Comparison of ENCODE assay signal across 14 cellular contexts in the genomic region with DNA sequence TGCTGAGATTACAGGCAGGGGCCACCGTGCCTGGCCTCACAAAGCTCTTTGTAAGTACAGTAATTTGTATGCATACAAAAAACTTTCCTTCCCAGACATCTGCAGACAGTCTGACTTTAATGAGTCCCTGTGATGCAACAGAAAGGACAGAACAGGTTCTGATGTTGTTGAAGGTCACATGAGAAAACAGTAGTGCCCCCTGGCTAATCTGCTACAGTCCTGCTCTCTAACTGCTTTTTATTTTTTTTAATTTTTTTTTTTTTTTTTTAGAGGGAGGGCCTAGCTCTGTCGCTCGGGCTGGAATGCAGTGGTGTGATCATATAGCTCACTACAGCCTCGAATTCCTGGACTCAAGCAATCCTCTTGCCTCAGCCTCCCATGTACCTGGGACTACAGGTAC. TPM values are rescaled to one million over a fixed set of nuclear protein-coding genes. Genes with fewer than 3 reads are reported as not detected.
DNase-seq lines count a peak whose midpoint lies in the region; ATAC-seq, FAIRE-seq and TF ChIP-seq lines count a peak whose summit lies in the region.
"Had no signal": no experiment of that assay in that cellular context is flagged by ENCODE, and none has a peak within 500 bp of the region (broad histone marks: within the 10 kb centered on the region; RNA-seq: fewer than 3 reads in every experiment).

No MANE protein-coding gene starts in this region.

- CTCF ChIA-PET in CD8-positive, alpha-beta memory T cell (lab: Charles Lee) = interaction anchor here (2.2 kb wide), 1 partner anchor 24 kb away, joined by 15 read pairs; no protein-coding TSS in a partner anchor

- 0 out of 2 replicates have a peak, but pooled peaks cover 6% of the 10 kb centered on the region for H3F3A ChIP-seq in GM23338 (replicated peaks; ENCODE audit: low read depth)

- peaks cover 26% of the 10 kb centered on the region; the same call in 1 of the 2 replicates for H3K36me3 ChIP-seq in GM23338 (ENCODE audit: insufficient read depth)
- H3K36me3 ChIP-seq in CD8-positive, alpha-beta memory T cell (ENCODE audit: insufficient read depth, low read length) = peaks cover 28% of the 10 kb centered on the region

- no peaks in the 10 kb centered on the region for H3K4me1 ChIP-seq in GM23338 (ENCODE audit: insufficient read depth)
- no peaks in the 10 kb centered on the region for H3K4me1 ChIP-seq in CD8-positive, alpha-beta memory T cell (ENCODE audit: insufficient read depth, low read length)

- FAIRE-seq in GM19239 (lab: Jason Lieb, UNC) = no peak
- FAIRE-seq: TTC549 had no signal

- H3K36me3 Mint-ChIP-seq in GM23338 (ENCODE audit: low read depth) = peaks cover 49% of the 10 kb centered on the region
- H3K36me3 Mint-ChIP-seq in CD8-positive, alpha-beta memory T cell = peaks cover 4 to 81% (median 17%) of the 10 kb centered on the region in 3 donors

- no peak for ATAC-seq in GM23338
- ATAC-seq in GM21526 (IDR thresholded peaks at IDR 0.05; ENCODE audit: low FRiP score, unreplicated experiment) = no peak
- ATAC-seq: stimulated activated naive CD8-positive, alpha-beta T cell treated with anti-CD3 and anti-CD28 coated beads, Interleukin-15, amount 100 ng/mL, for 72 hours had no signal

- no peaks in the 10 kb centered on the region for H3K4me1 Mint-ChIP-seq in GM23338
- H3K4me1 Mint-ChIP-seq in CD8-positive, alpha-beta memory T cell = peaks cover 0 to 3% (median 0%) of the 10 kb centered on the region in 3 donors
- H3K4me1 Mint-ChIP-seq: CD14-positive monocyte; stimulated activated naive CD8-positive, alpha-beta T cell treated with anti-CD3 and anti-CD28 coated beads, Interleukin-15, amount 100 ng/mL, for 72 hours had no signal

- no peaks in the 10 kb centered on the region for H3K9me3 Mint-ChIP-seq in GM23338
- no peaks in the 10 kb centered on the region for H3K9me3 Mint-ChIP-seq in CD8-positive, alpha-beta memory T cell
- H3K9me3 Mint-ChIP-seq: CD14-positive monocyte; stimulated activated naive CD8-positive, alpha-beta T cell treated with anti-CD3 and anti-CD28 coated beads, Interleukin-15, amount 100 ng/mL, for 72 hours had no signal

- H3K4me2 ChIP-seq in GM23338 = no peak overlapping the region

- H3K9me2 ChIP-seq in GM23338 (ENCODE audit: insufficient read depth) = no peaks in the 10 kb centered on the region

- H3K9me3 ChIP-seq in CD8-positive, alpha-beta memory T cell (ENCODE audit: low read length) = no peaks in the 10 kb centered on the region

- no peak overlapping the region for H3K27ac Mint-ChIP-seq in GM23338
- peak overlapping the region in 1 of 8 donors; percentile 65 for H3K27ac Mint-ChIP-seq in CD8-positive, alpha-beta memory T cell
- H3K27ac Mint-ChIP-seq: CD14-positive monocyte; stimulated activated naive CD8-positive, alpha-beta T cell treated with anti-CD3 and anti-CD28 coated beads, Interleukin-15, amount 100 ng/mL, for 72 hours had no signal

- no peaks in the 10 kb centered on the region for H3K79me2 ChIP-seq in GM23338 (replicated peaks; ENCODE audit: insufficient read depth)

- no peak overlapping the region for H3K27ac ChIP-seq in GM23338 (ENCODE audit: low read depth)
- no peak overlapping the region for H3K27ac ChIP-seq in CD8-positive, alpha-beta memory T cell (ENCODE audit: low read depth, low read length)
- H3K27ac ChIP-seq: brain microvascular endothelial cell had no signal

- peaks cover 3% of the 10 kb centered on the region for H3K27me3 Mint-ChIP-seq in GM23338 (ENCODE audit: insufficient read depth, low read depth, poor library complexity)
- H3K27me3 Mint-ChIP-seq in CD8-positive, alpha-beta memory T cell = no peaks in the 10 kb centered on the region
- H3K27me3 Mint-ChIP-seq: stimulated activated naive CD8-positive, alpha-beta T cell treated with anti-CD3 and anti-CD28 coated beads, Interleukin-15, amount 100 ng/mL, for 72 hours had no signal

- H3K4me3 ChIP-seq in GM23338 = no peak overlapping the region
- no peak overlapping the region for H3K4me3 ChIP-seq in fibroblast of pulmonary artery (replicated peaks; ENCODE audit: low read depth, low read length)
- H3K4me3 ChIP-seq in CD8-positive, alpha-beta memory T cell (ENCODE audit: low read length) = no peak overlapping the region

- H3K27me3 ChIP-seq in GM23338 (ENCODE audit: insufficient read depth) = no peaks in the 10 kb centered on the region
- H3K27me3 ChIP-seq in CD8-positive, alpha-beta memory T cell (ENCODE audit: insufficient read depth, low read length, poor library complexity, severe bottlenecking) = no peaks in the 10 kb centered on the region
- H3K27me3 ChIP-seq: brain microvascular endothelial cell had no signal

- DNase-seq in ACHN (peak; percentile 13), GM23338 (ENCODE audit: low spot score) (peak; percentile 45), RPMI7951 (ENCODE audit: low read depth) (peak; percentile 10), fibroblast of pulmonary artery (ENCODE audit: low read depth) (peak; percentile 25), GM19239 (ENCODE audit: insufficient read length, low spot score) (no peak), NK-92 (lab: John Stamatoyannopoulos, UW; ENCODE audit: unreplicated experiment) (no peak)
- DNase-seq in CD8-positive, alpha-beta memory T cell = no peak
- DNase-seq: activated CD8-positive, alpha-beta memory T cell treated with anti-CD3 and anti-CD28 coated beads for 24 hours; brain microvascular endothelial cell; NCI-H1436 treated with DMSO at 0.1 percent for 48 hours; stimulated activated naive CD8-positive, alpha-beta T cell treated with anti-CD3 and anti-CD28 coated beads, Interleukin-15, amount 100 ng/mL, for 72 hours had no signal

- no peak overlapping the region for H2AFZ ChIP-seq in GM23338

- TF ChIP-seq CTCF in GM23338 (conservative IDR thresholded peaks at IDR 0.05; ENCODE audit: low read depth in 2 of 2) (peak; percentile 20 to 36; a peak in 3 of 4 replicates), fibroblast of pulmonary artery (IDR thresholded peaks at IDR 0.05; ENCODE audit: low read length, missing control alignments) (peak; percentile 7)

- no peaks in the 10 kb centered on the region; the same call in 1 of the 2 replicates for H4K20me1 ChIP-seq in GM23338 (replicated peaks; ENCODE audit: insufficient read depth)

- no peak overlapping the region for H3K4me3 Mint-ChIP-seq in GM23338
- H3K4me3 Mint-ChIP-seq in CD8-positive, alpha-beta memory T cell = no peak overlapping the region
- H3K4me3 Mint-ChIP-seq: CD14-positive monocyte; stimulated activated naive CD8-positive, alpha-beta T cell treated with anti-CD3 and anti-CD28 coated beads, Interleukin-15, amount 100 ng/mL, for 72 hours had no signal

- in situ Hi-C loops in ACHN (cut with HindIII; ENCODE audit: low pct_ligation_motif_present, low pct_unique_long_range_greater_than_20kb, low sequenced_read_pairs) = no loop called here

- POLR2A ChIA-PET in CD8-positive, alpha-beta memory T cell (lab: Charles Lee) = no interaction called here

TF ChIP-seq in GM23338, 12 proteins besides CTCF, POLR2A, EP300 and RAD21:
- TF ChIP-seq ZNF331 (CRISPR knock-in tag; IDR thresholded peaks at IDR 0.05; ENCODE audit: low read depth) = no peak
- no peak for TF ChIP-seq EZH2 (IDR thresholded peaks at IDR 0.05; ENCODE audit: low read depth, unreplicated experiment)
- TF ChIP-seq STAT1 (IDR thresholded peaks at IDR 0.05; ENCODE audit: unreplicated experiment) = no peak
- no peak for TF ChIP-seq ZNF114 (CRISPR knock-in tag; IDR thresholded peaks at IDR 0.05)
- TF ChIP-seq, protein P1, sequence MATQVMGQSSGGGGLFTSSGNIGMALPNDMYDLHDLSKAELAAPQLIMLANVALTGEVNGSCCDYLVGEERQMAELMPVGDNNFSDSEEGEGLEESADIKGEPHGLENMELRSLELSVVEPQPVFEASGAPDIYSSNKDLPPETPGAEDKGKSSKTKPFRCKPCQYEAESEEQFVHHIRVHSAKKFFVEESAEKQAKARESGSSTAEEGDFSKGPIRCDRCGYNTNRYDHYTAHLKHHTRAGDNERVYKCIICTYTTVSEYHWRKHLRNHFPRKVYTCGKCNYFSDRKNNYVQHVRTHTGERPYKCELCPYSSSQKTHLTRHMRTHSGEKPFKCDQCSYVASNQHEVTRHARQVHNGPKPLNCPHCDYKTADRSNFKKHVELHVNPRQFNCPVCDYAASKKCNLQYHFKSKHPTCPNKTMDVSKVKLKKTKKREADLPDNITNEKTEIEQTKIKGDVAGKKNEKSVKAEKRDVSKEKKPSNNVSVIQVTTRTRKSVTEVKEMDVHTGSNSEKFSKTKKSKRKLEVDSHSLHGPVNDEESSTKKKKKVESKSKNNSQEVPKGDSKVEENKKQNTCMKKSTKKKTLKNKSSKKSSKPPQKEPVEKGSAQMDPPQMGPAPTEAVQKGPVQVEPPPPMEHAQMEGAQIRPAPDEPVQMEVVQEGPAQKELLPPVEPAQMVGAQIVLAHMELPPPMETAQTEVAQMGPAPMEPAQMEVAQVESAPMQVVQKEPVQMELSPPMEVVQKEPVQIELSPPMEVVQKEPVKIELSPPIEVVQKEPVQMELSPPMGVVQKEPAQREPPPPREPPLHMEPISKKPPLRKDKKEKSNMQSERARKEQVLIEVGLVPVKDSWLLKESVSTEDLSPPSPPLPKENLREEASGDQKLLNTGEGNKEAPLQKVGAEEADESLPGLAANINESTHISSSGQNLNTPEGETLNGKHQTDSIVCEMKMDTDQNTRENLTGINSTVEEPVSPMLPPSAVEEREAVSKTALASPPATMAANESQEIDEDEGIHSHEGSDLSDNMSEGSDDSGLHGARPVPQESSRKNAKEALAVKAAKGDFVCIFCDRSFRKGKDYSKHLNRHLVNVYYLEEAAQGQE (IDR thresholded peaks at IDR 0.05; ENCODE audit: unreplicated experiment) = no peak
- no peak for TF ChIP-seq NANOG (IDR thresholded peaks at IDR 0.05; ENCODE audit: borderline replicate concordance)
- TF ChIP-seq, protein P2, sequence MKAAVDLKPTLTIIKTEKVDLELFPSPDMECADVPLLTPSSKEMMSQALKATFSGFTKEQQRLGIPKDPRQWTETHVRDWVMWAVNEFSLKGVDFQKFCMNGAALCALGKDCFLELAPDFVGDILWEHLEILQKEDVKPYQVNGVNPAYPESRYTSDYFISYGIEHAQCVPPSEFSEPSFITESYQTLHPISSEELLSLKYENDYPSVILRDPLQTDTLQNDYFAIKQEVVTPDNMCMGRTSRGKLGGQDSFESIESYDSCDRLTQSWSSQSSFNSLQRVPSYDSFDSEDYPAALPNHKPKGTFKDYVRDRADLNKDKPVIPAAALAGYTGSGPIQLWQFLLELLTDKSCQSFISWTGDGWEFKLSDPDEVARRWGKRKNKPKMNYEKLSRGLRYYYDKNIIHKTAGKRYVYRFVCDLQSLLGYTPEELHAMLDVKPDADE (IDR thresholded peaks at IDR 0.05) = no peak
- TF ChIP-seq JUNB (IDR thresholded peaks at IDR 0.05; ENCODE audit: unreplicated experiment) = no peak

RNA-seq across cellular contexts. Expression of a gene that starts 36.7 kb away (rescaled TPM):
- total RNA-seq in GM23338 (2014; rRNA removed; shearing (Covaris generic)) = 36.2 and 37.2 TPM in 2 replicates
- 17.1 and 17.9 TPM in 2 replicates for polyA plus RNA-seq in GM23338 (2016; fragmentation: Nextera tagmentation; extraction: Ambion mirVana)
- 28.2 and 37.2 TPM in 2 replicates for total RNA-seq in RPMI7951 (2014; rRNA removed; shearing (Covaris generic))
- total RNA-seq in CD8-positive, alpha-beta memory T cell = 10 to 100 TPM; 20.4 to 21.5 TPM
- 22.3 TPM for polyA plus RNA-seq in CD8-positive, alpha-beta memory T cell

Comparison
In these comparisons a context has a peak if more than half of its experiments do, and no peak if none do; other contexts are left out.
1. DNase-seq: peak in ACHN (single experiment), GM23338 (single experiment), RPMI7951 (single experiment) and fibroblast of pulmonary artery (single experiment); none in CD8-positive, alpha-beta memory T cell (0 of 5), GM19239 (single experiment) and NK-92 (single experiment).